1 cellular context compared by ENCODE assay signal in the genomic region with DNA sequence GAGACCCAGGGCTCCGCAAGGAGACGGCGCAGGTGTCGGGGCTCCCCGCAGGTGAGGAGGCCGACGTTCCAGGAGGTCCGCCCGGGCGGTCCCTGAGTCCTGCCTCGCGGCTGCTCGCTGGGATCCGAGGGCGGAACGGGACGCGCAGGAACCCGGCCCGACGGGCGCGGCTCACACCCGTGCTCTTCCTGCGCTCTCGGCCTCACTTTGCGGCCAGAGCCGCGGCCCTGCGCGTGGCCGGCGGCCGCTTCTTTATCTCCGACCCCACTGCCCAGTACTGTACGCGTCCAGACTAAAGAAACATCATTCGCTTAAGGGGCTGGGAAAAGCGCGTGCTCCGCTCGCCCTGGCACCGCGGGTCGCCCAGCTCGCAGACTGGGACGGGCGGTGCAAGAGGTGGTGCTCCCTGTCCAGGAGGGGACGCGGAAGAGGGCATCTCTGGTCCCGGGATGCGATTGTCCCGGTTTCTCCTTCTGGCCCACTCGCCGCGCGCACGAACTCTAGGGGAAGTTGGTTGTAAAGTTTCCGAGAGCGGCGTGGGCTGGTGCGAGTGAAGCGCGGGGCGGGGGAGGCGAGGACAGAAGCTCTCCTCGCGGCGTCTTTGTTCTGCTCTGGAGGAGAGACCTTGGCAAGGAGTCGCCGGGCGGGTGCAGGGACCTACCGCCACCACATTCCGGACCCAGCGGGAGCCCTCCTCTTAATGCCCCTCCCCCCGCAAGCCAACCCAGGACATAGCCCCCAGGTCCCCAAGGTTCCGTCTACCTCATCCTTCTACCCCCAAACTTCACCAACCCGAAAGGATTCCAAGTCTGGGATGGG.
TF ChIP-seq lines count a peak whose summit lies in the region.

No MANE protein-coding gene starts in this region.

TF ChIP-seq in HEK293, 187 proteins besides CTCF, POLR2A, EP300 and RAD21 (continued from another document and continues in another):
- TF ChIP-seq SCRT1 (tag by site-specific recombination; IDR thresholded peaks at IDR 0.05; ENCODE audit: borderline replicate concordance) = no peak
- no peak for TF ChIP-seq ZNF837 (tag by site-specific recombination; IDR thresholded peaks at IDR 0.05)
- no peak for TF ChIP-seq REPIN1 (tag by site-specific recombination; IDR thresholded peaks at IDR 0.05; ENCODE audit: low read depth)
- TF ChIP-seq ZNF501 (tag by site-specific recombination; IDR thresholded peaks at IDR 0.05) = peak; percentile 78
- peak; percentile 35; the same call in 1 of the 2 replicates for TF ChIP-seq ZXDB (tag by site-specific recombination; IDR thresholded peaks at IDR 0.05)
- no peak for TF ChIP-seq ZNF426 (tag by site-specific recombination; IDR thresholded peaks at IDR 0.05)
- TF ChIP-seq ZNF350 (tag by site-specific recombination; IDR thresholded peaks at IDR 0.05) = no peak
- TF ChIP-seq ZFP37 (tag by site-specific recombination; IDR thresholded peaks at IDR 0.05) = no peak
- TF ChIP-seq ZSCAN23 (tag by site-specific recombination; IDR thresholded peaks at IDR 0.05) = no peak
- no peak for TF ChIP-seq SP3 (tag by site-specific recombination; IDR thresholded peaks at IDR 0.05)
- TF ChIP-seq HOXC10 (CRISPR knock-in tag; IDR thresholded peaks at IDR 0.05) = no peak
- peak; percentile 10; the same call in 1 of the 2 replicates for TF ChIP-seq ZBTB8A (tag by site-specific recombination; IDR thresholded peaks at IDR 0.05)
- TF ChIP-seq, protein P1, sequence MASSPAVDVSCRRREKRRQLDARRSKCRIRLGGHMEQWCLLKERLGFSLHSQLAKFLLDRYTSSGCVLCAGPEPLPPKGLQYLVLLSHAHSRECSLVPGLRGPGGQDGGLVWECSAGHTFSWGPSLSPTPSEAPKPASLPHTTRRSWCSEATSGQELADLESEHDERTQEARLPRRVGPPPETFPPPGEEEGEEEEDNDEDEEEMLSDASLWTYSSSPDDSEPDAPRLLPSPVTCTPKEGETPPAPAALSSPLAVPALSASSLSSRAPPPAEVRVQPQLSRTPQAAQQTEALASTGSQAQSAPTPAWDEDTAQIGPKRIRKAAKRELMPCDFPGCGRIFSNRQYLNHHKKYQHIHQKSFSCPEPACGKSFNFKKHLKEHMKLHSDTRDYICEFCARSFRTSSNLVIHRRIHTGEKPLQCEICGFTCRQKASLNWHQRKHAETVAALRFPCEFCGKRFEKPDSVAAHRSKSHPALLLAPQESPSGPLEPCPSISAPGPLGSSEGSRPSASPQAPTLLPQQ (tag by site-specific recombination; IDR thresholded peaks at IDR 0.05) = 0 out of 2 replicates have a peak, but pooled peaks have one; percentile 54
- TF ChIP-seq FEZF1 (tag by site-specific recombination; IDR thresholded peaks at IDR 0.05) = no peak
- TF ChIP-seq MEIS1 (CRISPR knock-in tag; IDR thresholded peaks at IDR 0.05; ENCODE audit: borderline replicate concordance) = no peak
- TF ChIP-seq, protein P2, sequence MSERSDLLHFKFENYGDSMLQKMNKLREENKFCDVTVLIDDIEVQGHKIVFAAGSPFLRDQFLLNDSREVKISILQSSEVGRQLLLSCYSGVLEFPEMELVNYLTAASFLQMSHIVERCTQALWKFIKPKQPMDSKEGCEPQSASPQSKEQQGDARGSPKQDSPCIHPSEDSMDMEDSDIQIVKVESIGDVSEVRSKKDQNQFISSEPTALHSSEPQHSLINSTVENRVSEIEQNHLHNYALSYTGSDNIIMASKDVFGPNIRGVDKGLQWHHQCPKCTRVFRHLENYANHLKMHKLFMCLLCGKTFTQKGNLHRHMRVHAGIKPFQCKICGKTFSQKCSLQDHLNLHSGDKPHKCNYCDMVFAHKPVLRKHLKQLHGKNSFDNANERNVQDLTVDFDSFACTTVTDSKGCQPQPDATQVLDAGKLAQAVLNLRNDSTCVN (tag by site-specific recombination; optimal IDR thresholded peaks at IDR 0.05) = peak; percentile 79
- peak; percentile 73 for TF ChIP-seq EGR2 (tag by site-specific recombination; IDR thresholded peaks at IDR 0.05; ENCODE audit: low read depth)
- TF ChIP-seq, protein P3, sequence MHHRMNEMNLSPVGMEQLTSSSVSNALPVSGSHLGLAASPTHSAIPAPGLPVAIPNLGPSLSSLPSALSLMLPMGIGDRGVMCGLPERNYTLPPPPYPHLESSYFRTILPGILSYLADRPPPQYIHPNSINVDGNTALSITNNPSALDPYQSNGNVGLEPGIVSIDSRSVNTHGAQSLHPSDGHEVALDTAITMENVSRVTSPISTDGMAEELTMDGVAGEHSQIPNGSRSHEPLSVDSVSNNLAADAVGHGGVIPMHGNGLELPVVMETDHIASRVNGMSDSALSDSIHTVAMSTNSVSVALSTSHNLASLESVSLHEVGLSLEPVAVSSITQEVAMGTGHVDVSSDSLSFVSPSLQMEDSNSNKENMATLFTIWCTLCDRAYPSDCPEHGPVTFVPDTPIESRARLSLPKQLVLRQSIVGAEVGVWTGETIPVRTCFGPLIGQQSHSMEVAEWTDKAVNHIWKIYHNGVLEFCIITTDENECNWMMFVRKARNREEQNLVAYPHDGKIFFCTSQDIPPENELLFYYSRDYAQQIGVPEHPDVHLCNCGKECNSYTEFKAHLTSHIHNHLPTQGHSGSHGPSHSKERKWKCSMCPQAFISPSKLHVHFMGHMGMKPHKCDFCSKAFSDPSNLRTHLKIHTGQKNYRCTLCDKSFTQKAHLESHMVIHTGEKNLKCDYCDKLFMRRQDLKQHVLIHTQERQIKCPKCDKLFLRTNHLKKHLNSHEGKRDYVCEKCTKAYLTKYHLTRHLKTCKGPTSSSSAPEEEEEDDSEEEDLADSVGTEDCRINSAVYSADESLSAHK (tag by site-specific recombination; IDR thresholded peaks at IDR 0.05) = no peak
- TF ChIP-seq KLF10 (tag by site-specific recombination; IDR thresholded peaks at IDR 0.05) = no peak
- no peak for TF ChIP-seq ZNF791 (tag by site-specific recombination; IDR thresholded peaks at IDR 0.05)
- peak; percentile 49; the same call in 1 of the 2 replicates for TF ChIP-seq WT1 (tag by site-specific recombination; IDR thresholded peaks at IDR 0.05)
- TF ChIP-seq KLF1 (tag by site-specific recombination; IDR thresholded peaks at IDR 0.05) = peak; percentile 45
- peak; percentile 46 for TF ChIP-seq ZIC2 (tag by site-specific recombination; IDR thresholded peaks at IDR 0.05)
- TF ChIP-seq ZNF600 (tag by site-specific recombination; IDR thresholded peaks at IDR 0.05) = peak; percentile 38; the same call in 1 of the 2 replicates
- TF ChIP-seq ZNF114 (tag by site-specific recombination; IDR thresholded peaks at IDR 0.05) = no peak
- TF ChIP-seq, protein P4, sequence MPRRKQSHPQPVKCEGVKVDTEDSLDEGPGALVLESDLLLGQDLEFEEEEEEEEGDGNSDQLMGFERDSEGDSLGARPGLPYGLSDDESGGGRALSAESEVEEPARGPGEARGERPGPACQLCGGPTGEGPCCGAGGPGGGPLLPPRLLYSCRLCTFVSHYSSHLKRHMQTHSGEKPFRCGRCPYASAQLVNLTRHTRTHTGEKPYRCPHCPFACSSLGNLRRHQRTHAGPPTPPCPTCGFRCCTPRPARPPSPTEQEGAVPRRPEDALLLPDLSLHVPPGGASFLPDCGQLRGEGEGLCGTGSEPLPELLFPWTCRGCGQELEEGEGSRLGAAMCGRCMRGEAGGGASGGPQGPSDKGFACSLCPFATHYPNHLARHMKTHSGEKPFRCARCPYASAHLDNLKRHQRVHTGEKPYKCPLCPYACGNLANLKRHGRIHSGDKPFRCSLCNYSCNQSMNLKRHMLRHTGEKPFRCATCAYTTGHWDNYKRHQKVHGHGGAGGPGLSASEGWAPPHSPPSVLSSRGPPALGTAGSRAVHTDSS (tag by site-specific recombination; IDR thresholded peaks at IDR 0.05) = no peak
- no peak for TF ChIP-seq ZEB2 (tag by site-specific recombination; IDR thresholded peaks at IDR 0.05)
- TF ChIP-seq ZNF335 (tag by site-specific recombination; conservative IDR thresholded peaks at IDR 0.05) = peak; percentile 36; the same call in 1 of the 2 replicates
- TF ChIP-seq, protein P5, sequence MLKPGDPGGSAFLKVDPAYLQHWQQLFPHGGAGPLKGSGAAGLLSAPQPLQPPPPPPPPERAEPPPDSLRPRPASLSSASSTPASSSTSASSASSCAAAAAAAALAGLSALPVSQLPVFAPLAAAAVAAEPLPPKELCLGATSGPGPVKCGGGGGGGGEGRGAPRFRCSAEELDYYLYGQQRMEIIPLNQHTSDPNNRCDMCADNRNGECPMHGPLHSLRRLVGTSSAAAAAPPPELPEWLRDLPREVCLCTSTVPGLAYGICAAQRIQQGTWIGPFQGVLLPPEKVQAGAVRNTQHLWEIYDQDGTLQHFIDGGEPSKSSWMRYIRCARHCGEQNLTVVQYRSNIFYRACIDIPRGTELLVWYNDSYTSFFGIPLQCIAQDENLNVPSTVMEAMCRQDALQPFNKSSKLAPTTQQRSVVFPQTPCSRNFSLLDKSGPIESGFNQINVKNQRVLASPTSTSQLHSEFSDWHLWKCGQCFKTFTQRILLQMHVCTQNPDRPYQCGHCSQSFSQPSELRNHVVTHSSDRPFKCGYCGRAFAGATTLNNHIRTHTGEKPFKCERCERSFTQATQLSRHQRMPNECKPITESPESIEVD (tag by site-specific recombination; IDR thresholded peaks at IDR 0.05) = no peak
- peak; percentile 73; the same call in 1 of the 2 replicates for TF ChIP-seq ZNF777 (tag by site-specific recombination; IDR thresholded peaks at IDR 0.05; ENCODE audit: borderline replicate concordance)
- TF ChIP-seq ZNF221 (tag by site-specific recombination; IDR thresholded peaks at IDR 0.05; ENCODE audit: borderline replicate concordance) = no peak
- TF ChIP-seq KLF8 (tag by site-specific recombination; IDR thresholded peaks at IDR 0.05) = peak; percentile 22; the same call in 1 of the 2 replicates
- TF ChIP-seq ZFHX2 (tag by site-specific recombination; conservative IDR thresholded peaks at IDR 0.05) = peak; percentile 57
- 0 out of 2 replicates have a peak, but pooled peaks have one; percentile 25 for TF ChIP-seq ZNF792 (tag by site-specific recombination; IDR thresholded peaks at IDR 0.05)
- TF ChIP-seq ZNF701 (tag by site-specific recombination; IDR thresholded peaks at IDR 0.05) = no peak
- TF ChIP-seq ZNF747 (tag by site-specific recombination; IDR thresholded peaks at IDR 0.05) = no peak
- TF ChIP-seq, protein P6, sequence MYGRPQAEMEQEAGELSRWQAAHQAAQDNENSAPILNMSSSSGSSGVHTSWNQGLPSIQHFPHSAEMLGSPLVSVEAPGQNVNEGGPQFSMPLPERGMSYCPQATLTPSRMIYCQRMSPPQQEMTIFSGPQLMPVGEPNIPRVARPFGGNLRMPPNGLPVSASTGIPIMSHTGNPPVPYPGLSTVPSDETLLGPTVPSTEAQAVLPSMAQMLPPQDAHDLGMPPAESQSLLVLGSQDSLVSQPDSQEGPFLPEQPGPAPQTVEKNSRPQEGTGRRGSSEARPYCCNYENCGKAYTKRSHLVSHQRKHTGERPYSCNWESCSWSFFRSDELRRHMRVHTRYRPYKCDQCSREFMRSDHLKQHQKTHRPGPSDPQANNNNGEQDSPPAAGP (tag by site-specific recombination; IDR thresholded peaks at IDR 0.05) = no peak
- TF ChIP-seq, protein P7, sequence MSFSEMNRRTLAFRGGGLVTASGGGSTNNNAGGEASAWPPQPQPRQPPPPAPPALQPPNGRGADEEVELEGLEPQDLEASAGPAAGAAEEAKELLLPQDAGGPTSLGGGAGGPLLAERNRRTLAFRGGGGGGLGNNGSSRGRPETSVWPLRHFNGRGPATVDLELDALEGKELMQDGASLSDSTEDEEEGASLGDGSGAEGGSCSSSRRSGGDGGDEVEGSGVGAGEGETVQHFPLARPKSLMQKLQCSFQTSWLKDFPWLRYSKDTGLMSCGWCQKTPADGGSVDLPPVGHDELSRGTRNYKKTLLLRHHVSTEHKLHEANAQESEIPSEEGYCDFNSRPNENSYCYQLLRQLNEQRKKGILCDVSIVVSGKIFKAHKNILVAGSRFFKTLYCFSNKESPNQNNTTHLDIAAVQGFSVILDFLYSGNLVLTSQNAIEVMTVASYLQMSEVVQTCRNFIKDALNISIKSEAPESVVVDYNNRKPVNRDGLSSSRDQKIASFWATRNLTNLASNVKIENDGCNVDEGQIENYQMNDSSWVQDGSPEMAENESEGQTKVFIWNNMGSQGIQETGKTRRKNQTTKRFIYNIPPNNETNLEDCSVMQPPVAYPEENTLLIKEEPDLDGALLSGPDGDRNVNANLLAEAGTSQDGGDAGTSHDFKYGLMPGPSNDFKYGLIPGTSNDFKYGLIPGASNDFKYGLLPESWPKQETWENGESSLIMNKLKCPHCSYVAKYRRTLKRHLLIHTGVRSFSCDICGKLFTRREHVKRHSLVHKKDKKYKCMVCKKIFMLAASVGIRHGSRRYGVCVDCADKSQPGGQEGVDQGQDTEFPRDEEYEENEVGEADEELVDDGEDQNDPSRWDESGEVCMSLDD (tag by site-specific recombination; IDR thresholded peaks at IDR 0.05) = 0 out of 2 replicates have a peak, but pooled peaks have one; percentile 28
- TF ChIP-seq, protein P8, sequence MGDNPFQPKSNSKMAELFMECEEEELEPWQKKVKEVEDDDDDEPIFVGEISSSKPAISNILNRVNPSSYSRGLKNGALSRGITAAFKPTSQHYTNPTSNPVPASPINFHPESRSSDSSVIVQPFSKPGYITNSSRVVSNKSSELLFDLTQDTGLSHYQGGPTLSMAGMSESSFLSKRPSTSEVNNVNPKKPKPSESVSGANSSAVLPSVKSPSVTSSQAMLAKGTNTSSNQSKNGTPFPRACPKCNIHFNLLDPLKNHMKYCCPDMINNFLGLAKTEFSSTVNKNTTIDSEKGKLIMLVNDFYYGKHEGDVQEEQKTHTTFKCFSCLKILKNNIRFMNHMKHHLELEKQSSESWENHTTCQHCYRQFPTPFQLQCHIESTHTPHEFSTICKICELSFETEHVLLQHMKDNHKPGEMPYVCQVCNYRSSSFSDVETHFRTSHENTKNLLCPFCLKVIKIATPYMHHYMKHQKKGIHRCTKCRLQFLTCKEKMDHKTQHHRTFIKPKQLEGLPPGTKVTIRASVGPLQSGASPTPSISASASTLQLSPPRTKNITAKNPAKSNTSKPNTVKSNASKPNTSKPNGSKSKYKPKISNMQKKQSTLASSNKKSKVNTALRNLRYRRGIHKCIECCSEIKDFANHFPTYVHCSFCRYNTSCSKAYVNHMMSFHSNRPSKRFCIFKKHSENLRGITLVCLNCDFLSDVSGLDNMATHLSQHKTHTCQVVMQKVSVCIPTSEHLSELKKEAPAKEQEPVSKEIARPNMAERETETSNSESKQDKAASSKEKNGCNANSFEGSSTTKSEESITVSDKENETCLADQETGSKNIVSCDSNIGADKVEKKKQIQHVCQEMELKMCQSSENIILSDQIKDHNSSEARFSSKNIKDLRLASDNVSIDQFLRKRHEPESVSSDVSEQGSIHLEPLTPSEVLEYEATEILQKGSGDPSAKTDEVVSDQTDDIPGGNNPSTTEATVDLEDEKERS (tag by site-specific recombination; IDR thresholded peaks at IDR 0.05) = no peak
- peak; percentile 13; the same call in 1 of the 2 replicates for TF ChIP-seq ZNF394 (tag by site-specific recombination; IDR thresholded peaks at IDR 0.05; ENCODE audit: borderline replicate concordance)
